Comparison of ENCODE assay signal across 16 cellular contexts in genomic region chr5:154737667-154738320, GRCh38. TPM values are rescaled to one million over a fixed set of nuclear protein-coding genes. Genes with fewer than 3 reads are reported as not detected.
DNase-seq lines count a peak whose midpoint lies in the region; ATAC-seq and TF ChIP-seq lines count a peak whose summit lies in the region.
"Had no signal": no experiment of that assay in that cellular context is flagged by ENCODE, and none has a peak within 500 bp of the region (broad histone marks: within the 10 kb centered on the region; RNA-seq: fewer than 3 reads in every experiment).

No MANE protein-coding gene starts in this region.

- TF ChIP-seq CTCF in GM23338 (conservative IDR thresholded peaks at IDR 0.05; ENCODE audit: low read depth in 2 of 2), result no peak
- TF ChIP-seq CTCF in progenitor cell of endocrine pancreas (IDR thresholded peaks at IDR 0.05; ENCODE audit: unreplicated experiment), result no peak
- TF ChIP-seq CTCF in PC-9 (conservative IDR thresholded peaks at IDR 0.05), result no peak

- H3K27ac ChIP-seq in GM23338 (ENCODE audit: low read depth), result peak overlapping the region; percentile 69
- no peak overlapping the region for H3K27ac ChIP-seq in PC-9
- H3K27ac ChIP-seq: A549, C4-2B, HL-60, KMS-11, RWPE1 had no signal

- H4K20me1 ChIP-seq in GM23338 (replicated peaks; ENCODE audit: insufficient read depth) (no peaks in the 10 kb centered on the region; the same call in 1 of the 2 replicates), PC-9 (ENCODE audit: insufficient read depth) (no peaks in the 10 kb centered on the region)

- peaks cover 3% of the 10 kb centered on the region for H3K27me3 Mint-ChIP-seq in GM23338 (ENCODE audit: insufficient read depth, low read depth, poor library complexity)
- no peaks in the 10 kb centered on the region for H3K27me3 Mint-ChIP-seq in T-helper 17 cell
- no peaks in the 10 kb centered on the region for H3K27me3 Mint-ChIP-seq in progenitor cell of endocrine pancreas

- H2AFZ ChIP-seq in GM23338, result no peak overlapping the region
- no peak overlapping the region for H2AFZ ChIP-seq in PC-9

- H3K9me2 ChIP-seq in GM23338 (ENCODE audit: insufficient read depth) (no peaks in the 10 kb centered on the region), PC-9 (ENCODE audit: insufficient read depth) (no peaks in the 10 kb centered on the region)

- H3K4me1 Mint-ChIP-seq in GM23338 (peaks cover 21% of the 10 kb centered on the region), T-helper 17 cell (no peaks in the 10 kb centered on the region), progenitor cell of endocrine pancreas (ENCODE audit: low read depth) (peaks cover 2% of the 10 kb centered on the region)

- CTCF ChIA-PET in PC-9 (lab: Charles Lee), result no interaction called here

- POLR2A ChIA-PET in PC-9 (lab: Charles Lee; ENCODE audit: unreplicated experiment), result no interaction called here

- DNase-seq in GM23338 (ENCODE audit: low spot score), result no peak
- no peak for DNase-seq in T-helper 17 cell
- DNase-seq in progenitor cell of endocrine pancreas (ENCODE audit: low spot score, unreplicated experiment), result no peak
- no peak for DNase-seq in NCI-H1092 treated with DMSO at 0.1 percent for 48 hours (lab: John Stamatoyannopoulos, UW)
- no peak for DNase-seq in PC-9
- DNase-seq: COR-L47, NCI-H1105, NCI-H187 treated with DMSO at 0.1 percent for 48 hours had no signal

- H3F3A ChIP-seq in GM23338 (replicated peaks; ENCODE audit: low read depth), result no peaks in the 10 kb centered on the region
- no peaks in the 10 kb centered on the region for H3F3A ChIP-seq in PC-9 (ENCODE audit: insufficient read depth, low read depth)

- H3K4me2 ChIP-seq in GM23338, result no peak overlapping the region
- H3K4me2 ChIP-seq in PC-9, result no peak overlapping the region
- H3K4me2 ChIP-seq: A549, KMS-11 had no signal

- BruUV-seq in PC-9 (replicated peaks; lab: Mats Ljungman, UMichigan), result no TSS peak

- peak overlapping the region; percentile 2; the same call in 1 of the 2 replicates for H3K27ac Mint-ChIP-seq in GM23338
- peak overlapping the region; percentile 39 for H3K27ac Mint-ChIP-seq in T-helper 17 cell
- peak overlapping the region; percentile 50 for H3K27ac Mint-ChIP-seq in progenitor cell of endocrine pancreas

- H3K36me3 Mint-ChIP-seq in GM23338 (ENCODE audit: low read depth), result peaks cover 3% of the 10 kb centered on the region; the same call in 2 of the 3 replicates
- no peaks in the 10 kb centered on the region for H3K36me3 Mint-ChIP-seq in T-helper 17 cell (ENCODE audit: low read depth)
- H3K36me3 Mint-ChIP-seq in progenitor cell of endocrine pancreas (ENCODE audit: insufficient read depth), result no peaks in the 10 kb centered on the region

- peak overlapping the region; percentile 24 for H3K9ac ChIP-seq in iPS-15b (ENCODE audit: low read depth, low read length)
- H3K9ac ChIP-seq: KMS-11 had no signal

- H3K9me3 Mint-ChIP-seq in GM23338 (no peaks in the 10 kb centered on the region), progenitor cell of endocrine pancreas (ENCODE audit: low read depth) (no peaks in the 10 kb centered on the region)

- no peak overlapping the region for H3K4me3 ChIP-seq in GM23338
- H3K4me3 ChIP-seq in iPS-15b (ENCODE audit: low read depth, low read length), result no peak overlapping the region
- H3K4me3 ChIP-seq in PC-9, result no peak overlapping the region
- H3K4me3 ChIP-seq: A549 had no signal

- H3K27me3 ChIP-seq in GM23338 (ENCODE audit: insufficient read depth) (no peaks in the 10 kb centered on the region), iPS-15b (ENCODE audit: control insufficient read depth, insufficient read depth, low read length) (no peaks in the 10 kb centered on the region), PC-9 (ENCODE audit: insufficient read depth, low read depth) (no peaks in the 10 kb centered on the region)

- H3K9me3 ChIP-seq in T-helper 17 cell (ENCODE audit: control insufficient read depth, low read length, poor library complexity, severe bottlenecking), result no peaks in the 10 kb centered on the region
- H3K9me3 ChIP-seq in iPS-15b (ENCODE audit: control insufficient read depth, insufficient read depth, low read length), result no peaks in the 10 kb centered on the region
- no peaks in the 10 kb centered on the region for H3K9me3 ChIP-seq in PC-9 (ENCODE audit: insufficient read depth, low read depth)
- H3K9me3 ChIP-seq: A549 had no signal

- no peaks in the 10 kb centered on the region for H3K36me3 ChIP-seq in GM23338 (ENCODE audit: insufficient read depth)
- H3K36me3 ChIP-seq in iPS-15b (ENCODE audit: control insufficient read depth, insufficient read depth, low read length), result peaks cover 2% of the 10 kb centered on the region
- no peaks in the 10 kb centered on the region for H3K36me3 ChIP-seq in PC-9 (ENCODE audit: low read depth)

- H3K79me2 ChIP-seq in GM23338 (replicated peaks; ENCODE audit: insufficient read depth) (peaks cover 5% of the 10 kb centered on the region; the same call in 1 of the 2 replicates), PC-9 (ENCODE audit: low read depth) (no peaks in the 10 kb centered on the region)

- peak; percentile 62 for ATAC-seq in GM23338
- ATAC-seq in T-helper 17 cell, result no peak
- no peak for ATAC-seq in HG03175 (IDR thresholded peaks at IDR 0.05; ENCODE audit: unreplicated experiment)
- ATAC-seq in HG03521 (IDR thresholded peaks at IDR 0.05; ENCODE audit: unreplicated experiment), result no peak
- ATAC-seq: A549 had no signal

- H3K4me3 Mint-ChIP-seq in GM23338 (no peak overlapping the region), T-helper 17 cell (no peak overlapping the region), progenitor cell of endocrine pancreas (ENCODE audit: low read depth) (no peak overlapping the region)

- intact Hi-C loops in PC-9 (cut with micrococcal nuclease; ENCODE audit: unreplicated experiment), result no loop called here

- H3K4me1 ChIP-seq in GM23338 (ENCODE audit: insufficient read depth) (peaks cover 25% of the 10 kb centered on the region; the same call in 1 of the 2 replicates), iPS-15b (ENCODE audit: control insufficient read depth, insufficient read depth, low read length) (no peaks in the 10 kb centered on the region), PC-9 (replicated peaks; ENCODE audit: insufficient read depth) (no peaks in the 10 kb centered on the region)
- H3K4me1 ChIP-seq: A549 had no signal

TF ChIP-seq in GM23338, 12 proteins besides CTCF, POLR2A, EP300 and RAD21:
- TF ChIP-seq EZH2 (IDR thresholded peaks at IDR 0.05; ENCODE audit: low read depth, unreplicated experiment) (no peak), CREB1 (CRISPR knock-in tag; IDR thresholded peaks at IDR 0.05; ENCODE audit: low read depth) (no peak), STAT1 (IDR thresholded peaks at IDR 0.05; ENCODE audit: unreplicated experiment) (no peak), ZNF114 (CRISPR knock-in tag; IDR thresholded peaks at IDR 0.05) (no peak), ETS1 (IDR thresholded peaks at IDR 0.05) (no peak)

RNA-seq across cellular contexts. Expression of gene LARP1, which starts 17.4 kb away (rescaled TPM):
- 267 and 302 TPM in 2 replicates for total RNA-seq in GM23338 (2014; rRNA removed; shearing (Covaris generic))
- 133 and 153 TPM in 2 replicates for polyA plus RNA-seq in GM23338 (2016; fragmentation: Nextera tagmentation; extraction: Ambion mirVana)
- total RNA-seq in T-helper 17 cell (100 to 1,000 TPM; 121 to 125 TPM), progenitor cell of endocrine pancreas (225 and 234 TPM in 2 replicates), PC-9 (2021) (232 and 290 TPM in 2 replicates)
